Comparison of ENCODE assay signal across 1 cellular context in genomic region chr21:42913461-42913860, GRCh38.
TF ChIP-seq lines count a peak whose summit lies in the region.

No MANE protein-coding gene starts in this region.

TF ChIP-seq in IMR-90, 13 proteins besides CTCF, POLR2A, EP300 and RAD21:
- no peak for TF ChIP-seq ELK1 (IDR thresholded peaks at IDR 0.05; ENCODE audit: borderline replicate concordance, low read depth, low read length)
- TF ChIP-seq BHLHE40 (IDR thresholded peaks at IDR 0.05; ENCODE audit: low read depth, low read length) = no peak
- TF ChIP-seq FOS (IDR thresholded peaks at IDR 0.05; ENCODE audit: low read depth, low read length) = no peak
- TF ChIP-seq RFX5 (IDR thresholded peaks at IDR 0.05; ENCODE audit: low read depth, low read length) = no peak
- TF ChIP-seq MXI1 (IDR thresholded peaks at IDR 0.05; ENCODE audit: borderline replicate concordance, low read depth, low read length) = no peak
- TF ChIP-seq CHD1 (IDR thresholded peaks at IDR 0.05; ENCODE audit: low read depth, low read length) = no peak
- no peak for TF ChIP-seq SMC3 (IDR thresholded peaks at IDR 0.05; ENCODE audit: low read depth, low read length)
- TF ChIP-seq NFE2L2 (IDR thresholded peaks at IDR 0.05; ENCODE audit: low read depth, low read length) = no peak
- TF ChIP-seq RCOR1 (IDR thresholded peaks at IDR 0.05; ENCODE audit: insufficient replicate concordance, low read length) = no peak
- no peak for TF ChIP-seq USF2 (IDR thresholded peaks at IDR 0.05; ENCODE audit: low read depth, low read length)
- TF ChIP-seq MAZ (IDR thresholded peaks at IDR 0.05; ENCODE audit: borderline replicate concordance, low read depth, low read length) = no peak
- no peak for TF ChIP-seq MAFK (IDR thresholded peaks at IDR 0.05; ENCODE audit: low read depth, low read length)
- no peak for TF ChIP-seq CEBPB (IDR thresholded peaks at IDR 0.05; ENCODE audit: low read depth, low read length)
